ENCODE assay signal across 1 cellular context in the genomic region with DNA sequence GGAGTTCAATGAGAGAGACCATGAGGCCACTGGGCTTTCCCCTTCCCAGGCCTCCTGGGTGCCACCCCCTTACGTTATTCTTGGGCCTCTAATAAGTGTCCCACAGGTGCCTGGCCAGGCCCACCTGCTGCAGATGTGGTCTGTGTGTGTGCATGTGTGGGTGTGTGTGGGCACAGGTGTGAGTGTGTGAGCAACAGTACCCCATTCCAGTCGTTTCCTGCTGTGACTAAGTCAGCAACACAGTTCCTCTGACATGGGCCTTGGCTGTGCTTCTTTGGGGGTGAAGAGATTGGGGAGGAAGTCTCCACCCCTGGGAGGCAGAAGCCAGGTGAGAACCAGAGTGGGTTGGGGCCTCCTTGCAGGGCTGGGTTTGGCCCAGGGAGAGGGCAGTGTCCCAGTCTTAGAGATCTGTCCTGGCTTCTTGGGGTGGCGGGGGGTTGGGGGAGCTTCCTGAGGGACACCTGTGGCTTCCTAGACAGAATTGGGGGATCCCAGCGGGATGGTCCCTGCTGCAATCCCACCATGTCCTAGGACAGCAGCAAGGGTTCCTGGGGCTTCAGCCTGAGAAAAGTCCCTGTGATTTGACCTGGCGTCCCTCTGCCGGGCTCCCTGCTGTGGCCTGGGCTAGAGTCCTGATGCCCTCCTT.
TF ChIP-seq lines count a peak whose summit lies in the region.

No MANE protein-coding gene starts in this region.

TF ChIP-seq in GM23338, 12 proteins besides CTCF, POLR2A, EP300 and RAD21 (continued from another document):
- no peak for TF ChIP-seq ETS1 (IDR thresholded peaks at IDR 0.05)
- no peak for TF ChIP-seq JUNB (IDR thresholded peaks at IDR 0.05; ENCODE audit: unreplicated experiment)
- no peak for TF ChIP-seq CREB1 (CRISPR knock-in tag; IDR thresholded peaks at IDR 0.05; ENCODE audit: low read depth)
- TF ChIP-seq EZH2phosphoT487 (IDR thresholded peaks at IDR 0.05; ENCODE audit: unreplicated experiment) = no peak
- TF ChIP-seq, protein P1, sequence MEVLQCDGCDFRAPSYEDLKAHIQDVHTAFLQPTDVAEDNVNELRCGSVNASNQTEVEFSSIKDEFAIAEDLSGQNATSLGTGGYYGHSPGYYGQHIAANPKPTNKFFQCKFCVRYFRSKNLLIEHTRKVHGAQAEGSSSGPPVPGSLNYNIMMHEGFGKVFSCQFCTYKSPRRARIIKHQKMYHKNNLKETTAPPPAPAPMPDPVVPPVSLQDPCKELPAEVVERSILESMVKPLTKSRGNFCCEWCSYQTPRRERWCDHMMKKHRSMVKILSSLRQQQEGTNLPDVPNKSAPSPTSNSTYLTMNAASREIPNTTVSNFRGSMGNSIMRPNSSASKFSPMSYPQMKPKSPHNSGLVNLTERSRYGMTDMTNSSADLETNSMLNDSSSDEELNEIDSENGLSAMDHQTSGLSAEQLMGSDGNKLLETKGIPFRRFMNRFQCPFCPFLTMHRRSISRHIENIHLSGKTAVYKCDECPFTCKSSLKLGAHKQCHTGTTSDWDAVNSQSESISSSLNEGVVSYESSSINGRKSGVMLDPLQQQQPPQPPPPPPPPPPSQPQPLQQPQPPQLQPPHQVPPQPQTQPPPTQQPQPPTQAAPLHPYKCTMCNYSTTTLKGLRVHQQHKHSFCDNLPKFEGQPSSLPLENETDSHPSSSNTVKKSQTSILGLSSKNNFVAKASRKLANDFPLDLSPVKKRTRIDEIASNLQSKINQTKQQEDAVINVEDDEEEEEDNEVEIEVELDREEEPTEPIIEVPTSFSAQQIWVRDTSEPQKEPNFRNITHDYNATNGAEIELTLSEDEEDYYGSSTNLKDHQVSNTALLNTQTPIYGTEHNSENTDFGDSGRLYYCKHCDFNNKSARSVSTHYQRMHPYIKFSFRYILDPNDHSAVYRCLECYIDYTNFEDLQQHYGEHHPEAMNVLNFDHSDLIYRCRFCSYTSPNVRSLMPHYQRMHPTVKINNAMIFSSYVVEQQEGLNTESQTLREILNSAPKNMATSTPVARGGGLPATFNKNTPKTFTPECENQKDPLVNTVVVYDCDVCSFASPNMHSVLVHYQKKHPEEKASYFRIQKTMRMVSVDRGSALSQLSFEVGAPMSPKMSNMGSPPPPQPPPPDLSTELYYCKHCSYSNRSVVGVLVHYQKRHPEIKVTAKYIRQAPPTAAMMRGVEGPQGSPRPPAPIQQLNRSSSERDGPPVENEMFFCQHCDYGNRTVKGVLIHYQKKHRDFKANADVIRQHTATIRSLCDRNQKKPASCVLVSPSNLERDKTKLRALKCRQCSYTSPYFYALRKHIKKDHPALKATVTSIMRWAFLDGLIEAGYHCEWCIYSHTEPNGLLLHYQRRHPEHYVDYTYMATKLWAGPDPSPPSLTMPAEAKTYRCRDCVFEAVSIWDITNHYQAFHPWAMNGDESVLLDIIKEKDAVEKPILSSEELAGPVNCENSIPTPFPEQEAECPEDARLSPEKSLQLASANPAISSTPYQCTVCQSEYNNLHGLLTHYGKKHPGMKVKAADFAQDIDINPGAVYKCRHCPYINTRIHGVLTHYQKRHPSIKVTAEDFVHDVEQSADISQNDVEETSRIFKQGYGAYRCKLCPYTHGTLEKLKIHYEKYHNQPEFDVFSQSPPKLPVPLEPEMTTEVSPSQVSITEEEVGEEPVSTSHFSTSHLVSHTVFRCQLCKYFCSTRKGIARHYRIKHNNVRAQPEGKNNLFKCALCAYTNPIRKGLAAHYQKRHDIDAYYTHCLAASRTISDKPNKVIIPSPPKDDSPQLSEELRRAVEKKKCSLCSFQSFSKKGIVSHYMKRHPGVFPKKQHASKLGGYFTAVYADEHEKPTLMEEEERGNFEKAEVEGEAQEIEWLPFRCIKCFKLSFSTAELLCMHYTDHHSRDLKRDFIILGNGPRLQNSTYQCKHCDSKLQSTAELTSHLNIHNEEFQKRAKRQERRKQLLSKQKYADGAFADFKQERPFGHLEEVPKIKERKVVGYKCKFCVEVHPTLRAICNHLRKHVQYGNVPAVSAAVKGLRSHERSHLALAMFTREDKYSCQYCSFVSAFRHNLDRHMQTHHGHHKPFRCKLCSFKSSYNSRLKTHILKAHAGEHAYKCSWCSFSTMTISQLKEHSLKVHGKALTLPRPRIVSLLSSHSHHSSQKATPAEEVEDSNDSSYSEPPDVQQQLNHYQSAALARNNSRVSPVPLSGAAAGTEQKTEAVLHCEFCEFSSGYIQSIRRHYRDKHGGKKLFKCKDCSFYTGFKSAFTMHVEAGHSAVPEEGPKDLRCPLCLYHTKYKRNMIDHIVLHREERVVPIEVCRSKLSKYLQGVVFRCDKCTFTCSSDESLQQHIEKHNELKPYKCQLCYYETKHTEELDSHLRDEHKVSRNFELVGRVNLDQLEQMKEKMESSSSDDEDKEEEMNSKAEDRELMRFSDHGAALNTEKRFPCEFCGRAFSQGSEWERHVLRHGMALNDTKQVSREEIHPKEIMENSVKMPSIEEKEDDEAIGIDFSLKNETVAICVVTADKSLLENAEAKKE (CRISPR knock-in tag; IDR thresholded peaks at IDR 0.05) = no peak
- TF ChIP-seq STAT1 (IDR thresholded peaks at IDR 0.05; ENCODE audit: unreplicated experiment) = no peak
- TF ChIP-seq ZNF114 (CRISPR knock-in tag; IDR thresholded peaks at IDR 0.05) = no peak
- TF ChIP-seq ZNF331 (CRISPR knock-in tag; IDR thresholded peaks at IDR 0.05; ENCODE audit: low read depth) = no peak
- no peak for TF ChIP-seq NANOG (IDR thresholded peaks at IDR 0.05; ENCODE audit: borderline replicate concordance)
- TF ChIP-seq, protein P2, sequence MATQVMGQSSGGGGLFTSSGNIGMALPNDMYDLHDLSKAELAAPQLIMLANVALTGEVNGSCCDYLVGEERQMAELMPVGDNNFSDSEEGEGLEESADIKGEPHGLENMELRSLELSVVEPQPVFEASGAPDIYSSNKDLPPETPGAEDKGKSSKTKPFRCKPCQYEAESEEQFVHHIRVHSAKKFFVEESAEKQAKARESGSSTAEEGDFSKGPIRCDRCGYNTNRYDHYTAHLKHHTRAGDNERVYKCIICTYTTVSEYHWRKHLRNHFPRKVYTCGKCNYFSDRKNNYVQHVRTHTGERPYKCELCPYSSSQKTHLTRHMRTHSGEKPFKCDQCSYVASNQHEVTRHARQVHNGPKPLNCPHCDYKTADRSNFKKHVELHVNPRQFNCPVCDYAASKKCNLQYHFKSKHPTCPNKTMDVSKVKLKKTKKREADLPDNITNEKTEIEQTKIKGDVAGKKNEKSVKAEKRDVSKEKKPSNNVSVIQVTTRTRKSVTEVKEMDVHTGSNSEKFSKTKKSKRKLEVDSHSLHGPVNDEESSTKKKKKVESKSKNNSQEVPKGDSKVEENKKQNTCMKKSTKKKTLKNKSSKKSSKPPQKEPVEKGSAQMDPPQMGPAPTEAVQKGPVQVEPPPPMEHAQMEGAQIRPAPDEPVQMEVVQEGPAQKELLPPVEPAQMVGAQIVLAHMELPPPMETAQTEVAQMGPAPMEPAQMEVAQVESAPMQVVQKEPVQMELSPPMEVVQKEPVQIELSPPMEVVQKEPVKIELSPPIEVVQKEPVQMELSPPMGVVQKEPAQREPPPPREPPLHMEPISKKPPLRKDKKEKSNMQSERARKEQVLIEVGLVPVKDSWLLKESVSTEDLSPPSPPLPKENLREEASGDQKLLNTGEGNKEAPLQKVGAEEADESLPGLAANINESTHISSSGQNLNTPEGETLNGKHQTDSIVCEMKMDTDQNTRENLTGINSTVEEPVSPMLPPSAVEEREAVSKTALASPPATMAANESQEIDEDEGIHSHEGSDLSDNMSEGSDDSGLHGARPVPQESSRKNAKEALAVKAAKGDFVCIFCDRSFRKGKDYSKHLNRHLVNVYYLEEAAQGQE (IDR thresholded peaks at IDR 0.05; ENCODE audit: unreplicated experiment) = no peak
